31 cellular contexts compared by ENCODE assay signal in genomic region chr5:148477429-148477828, GRCh38.
DNase-seq lines count a peak whose midpoint lies in the region; FAIRE-seq and TF ChIP-seq lines count a peak whose summit lies in the region.
"Had no signal": no experiment of that assay in that cellular context is flagged by ENCODE, and none has a peak within 500 bp of the region (broad histone marks: within the 10 kb centered on the region; RNA-seq: fewer than 3 reads in every experiment).

No MANE protein-coding gene starts in this region.

- FAIRE-seq in islet of Langerhans (lab: Jason Lieb, UNC): peak; percentile 79
- FAIRE-seq: A204.1, A549, D721Med had no signal

- H2AFZ ChIP-seq in neural cell (ENCODE audit: low read depth, low read length): no peak overlapping the region

- H3K9me2 ChIP-seq in neural cell (ENCODE audit: insufficient read depth, low read length): no peaks in the 10 kb centered on the region

- H3K27ac ChIP-seq in neural cell (ENCODE audit: low read length): peak overlapping the region; percentile 83
- H3K27ac ChIP-seq: 22Rv1; A549; BLaER1; BLaER1 treated with 17β-estradiol and CSF1 and Interleukin-3, amounts not matched to agents 10 nM and 100 nM; C4-2B had no signal

- DNase-seq in GOT3 (lab: John Stamatoyannopoulos, UW): no peak
- DNase-seq in activated CD8-positive, alpha-beta memory T cell treated with anti-CD3 and anti-CD28 coated beads, Interleukin-2, amount 50 U/mL, for 48 hours: no peak
- DNase-seq: 8988T; ACHN; AML-193; BE2C; C1 segment of cervical spinal cord; Caco-2; Calu3; CD4-positive, alpha-beta memory T cell; CD4-positive, alpha-beta T cell; CD4-positive, CD25-positive, alpha-beta regulatory T cell; CD8-positive, alpha-beta memory T cell; CD8-positive, alpha-beta T cell; COR-L47; DMS 273 treated with DMSO at 0.1 percent for 48 hours; DMS153; DMS53; DMS79; DMS79 treated with DMSO at 0.1 percent for 48 hours; DND-41; EL had no signal

- H3K27me3 ChIP-seq in neural cell (ENCODE audit: insufficient read depth, low read depth, low read length): no peaks in the 10 kb centered on the region
- H3K27me3 ChIP-seq: BE2C; BLaER1; BLaER1 treated with 17β-estradiol and CSF1 and Interleukin-3, amounts not matched to agents 10 nM and 100 nM had no signal

- no peaks in the 10 kb centered on the region for H4K20me1 ChIP-seq in neural cell (ENCODE audit: insufficient read depth)
- H4K20me1 ChIP-seq: BLaER1; BLaER1 treated with 17β-estradiol and CSF1 and Interleukin-3, amounts not matched to agents 10 nM and 100 nM had no signal

- H3K4me2 ChIP-seq in neural cell (ENCODE audit: low read length): peak overlapping the region; percentile 29
- H3K4me2 ChIP-seq: A549; BLaER1; BLaER1 treated with 17β-estradiol and CSF1 and Interleukin-3, amounts not matched to agents 10 nM and 100 nM had no signal

- no peaks in the 10 kb centered on the region for H3K79me2 ChIP-seq in neural cell (replicated peaks; ENCODE audit: insufficient read depth, low read length)

- TF ChIP-seq CTCF in neural cell (IDR thresholded peaks at IDR 0.05; ENCODE audit: poor library complexity, severe bottlenecking): no peak

- no peak overlapping the region for H3K4me3 ChIP-seq in neural cell (ENCODE audit: low read length)
- H3K4me3 ChIP-seq: A549; BLaER1; BLaER1 treated with 17β-estradiol and CSF1 and Interleukin-3, amounts not matched to agents 10 nM and 100 nM had no signal

- TF ChIP-seq RAD21 in neural cell (conservative IDR thresholded peaks at IDR 0.05): no peak

- H3K9me3 ChIP-seq in neural cell (ENCODE audit: low read length): no peaks in the 10 kb centered on the region
- H3K9me3 ChIP-seq: A549; BE2C; BLaER1; BLaER1 treated with 17β-estradiol and CSF1 and Interleukin-3, amounts not matched to agents 10 nM and 100 nM; Caco-2 had no signal

- peak; percentile 78 for TF ChIP-seq EP300 in neural cell (conservative IDR thresholded peaks at IDR 0.05; ENCODE audit: poor library complexity, severe bottlenecking)

- H3K9ac ChIP-seq in neural cell (ENCODE audit: low read length): peak overlapping the region; percentile 46
- H3K9ac ChIP-seq: BLaER1; BLaER1 treated with 17β-estradiol and CSF1 and Interleukin-3, amounts not matched to agents 10 nM and 100 nM had no signal

- H3K36me3 ChIP-seq in neural cell (ENCODE audit: insufficient read depth, low read length): no peaks in the 10 kb centered on the region
- H3K36me3 ChIP-seq: BE2C; BLaER1; BLaER1 treated with 17β-estradiol and CSF1 and Interleukin-3, amounts not matched to agents 10 nM and 100 nM had no signal

- no peaks in the 10 kb centered on the region for H3F3A ChIP-seq in neural cell (ENCODE audit: insufficient read depth, low read length, poor library complexity, severe bottlenecking)

TF ChIP-seq in neural cell, 6 proteins besides CTCF, POLR2A, EP300 and RAD21:
- TF ChIP-seq MXI1 (conservative IDR thresholded peaks at IDR 0.05; ENCODE audit: poor library complexity, severe bottlenecking): no peak
- TF ChIP-seq POLR2AphosphoS5 (IDR thresholded peaks at IDR 0.05): peak; percentile 64
- TF ChIP-seq SMC3 (conservative IDR thresholded peaks at IDR 0.05; ENCODE audit: poor library complexity): no peak
- TF ChIP-seq EZH2 (IDR thresholded peaks at IDR 0.05; ENCODE audit: borderline replicate concordance, insufficient read depth, low read length, poor library complexity, severe bottlenecking): no peak
- TF ChIP-seq REST (IDR thresholded peaks at IDR 0.05; ENCODE audit: borderline replicate concordance): peak; percentile 98
